In genomic region chr9:89742660-89743059, GRCh38 we compare ENCODE assay signal across 19 cellular contexts.
DNase-seq lines count a peak whose midpoint lies in the region; ATAC-seq and TF ChIP-seq lines count a peak whose summit lies in the region.
"Had no signal": no experiment of that assay in that cellular context is flagged by ENCODE, and none has a peak within 500 bp of the region (broad histone marks: within the 10 kb centered on the region; RNA-seq: fewer than 3 reads in every experiment).

No MANE protein-coding gene starts in this region.

- H3K36me3 ChIP-seq in KMS-11 (ENCODE audit: insufficient read depth), result no peaks in the 10 kb centered on the region
- H3K36me3 ChIP-seq: esophagus squamous epithelium had no signal

- no peaks in the 10 kb centered on the region for H3K27me3 Mint-ChIP-seq in activated CD4-positive, alpha-beta T cell treated with anti-CD3 and anti-CD28 coated beads, Interleukin-2, amount 10 ng/mL, durations not matched to agents 7 days and 5 days
- H3K27me3 Mint-ChIP-seq in activated CD4-positive, alpha-beta memory T cell treated with anti-CD3 and anti-CD28 coated beads for 36 hours, result no peaks in the 10 kb centered on the region
- peaks cover 0 to 3% (median 0%) of the 10 kb centered on the region in 5 donors for H3K27me3 Mint-ChIP-seq in naive thymus-derived CD8-positive, alpha-beta T cell
- H3K27me3 Mint-ChIP-seq: stimulated activated memory B cell treated with anti-CD40 and anti-IgM and Interleukin-4, amounts not matched to agents 10 μg/mL and 1 μg/mL and 100 μg/mL, for 72 hours had no signal

- no peaks in the 10 kb centered on the region for H4K20me1 ChIP-seq in KMS-11 (ENCODE audit: insufficient read depth)

- TF ChIP-seq CTCF in KMS-11 (conservative IDR thresholded peaks at IDR 0.05; ENCODE audit: low read depth, low read length), result no peak

- peak overlapping the region; percentile 95 for H3K4me2 ChIP-seq in KMS-11

- peak overlapping the region; percentile 92 for H3K27ac Mint-ChIP-seq in activated CD4-positive, alpha-beta T cell treated with anti-CD3 and anti-CD28 coated beads, Interleukin-2, amount 10 ng/mL, durations not matched to agents 7 days and 5 days
- H3K27ac Mint-ChIP-seq in activated CD4-positive, alpha-beta memory T cell treated with anti-CD3 and anti-CD28 coated beads for 36 hours, result no peak overlapping the region
- peak overlapping the region in 4 of 10 donors; percentile 25 to 88 (median 42) for H3K27ac Mint-ChIP-seq in naive thymus-derived CD8-positive, alpha-beta T cell
- H3K27ac Mint-ChIP-seq: nephron, progenitor cell of endocrine pancreas, WTC11 had no signal

- CTCF ChIA-PET in activated CD4-positive, alpha-beta T cell treated with anti-CD3 and anti-CD28 coated beads, Interleukin-2, amount 10 ng/mL, durations not matched to agents 7 days and 5 days (lab: Charles Lee), result interaction anchor here (1.2 to 1.6 kb wide), 2 partner anchors 13 to 140 kb away, joined by 3 to 4 read pairs; no protein-coding TSS in a partner anchor
- CTCF ChIA-PET in activated CD4-positive, alpha-beta memory T cell treated with anti-CD3 and anti-CD28 coated beads for 36 hours (lab: Charles Lee), result interaction anchor here (0.7 to 2.4 kb wide), 4 partner anchors 139 to 309 kb away, joined by 3 to 19 read pairs (median 8); no protein-coding TSS in a partner anchor

- peaks cover 71% of the 10 kb centered on the region for H3K4me1 ChIP-seq in KMS-11 (ENCODE audit: low read depth, poor library complexity, severe bottlenecking)
- H3K4me1 ChIP-seq: esophagus squamous epithelium had no signal

- ATAC-seq in naive thymus-derived CD8-positive, alpha-beta T cell, result no peak
- ATAC-seq in HG02678 (IDR thresholded peaks at IDR 0.05; ENCODE audit: unreplicated experiment), result no peak

- H3K4me1 Mint-ChIP-seq in activated CD4-positive, alpha-beta T cell treated with anti-CD3 and anti-CD28 coated beads, Interleukin-2, amount 10 ng/mL, durations not matched to agents 7 days and 5 days, result peaks cover 81% of the 10 kb centered on the region
- peaks cover 73% of the 10 kb centered on the region for H3K4me1 Mint-ChIP-seq in activated CD4-positive, alpha-beta memory T cell treated with anti-CD3 and anti-CD28 coated beads for 36 hours (ENCODE audit: low read depth)
- H3K4me1 Mint-ChIP-seq in naive thymus-derived CD8-positive, alpha-beta T cell, result peaks cover 51 to 86% (median 81%) of the 10 kb centered on the region in 4 donors

- H3K4me3 Mint-ChIP-seq in activated CD4-positive, alpha-beta T cell treated with anti-CD3 and anti-CD28 coated beads, Interleukin-2, amount 10 ng/mL, durations not matched to agents 7 days and 5 days, result peak overlapping the region; percentile 53
- H3K4me3 Mint-ChIP-seq in activated CD4-positive, alpha-beta memory T cell treated with anti-CD3 and anti-CD28 coated beads for 36 hours, result no peak overlapping the region
- peak overlapping the region; percentile 43 to 86 (median 70) for H3K4me3 Mint-ChIP-seq in naive thymus-derived CD8-positive, alpha-beta T cell
- H3K4me3 Mint-ChIP-seq: nephron; stimulated activated memory B cell treated with anti-CD40 and anti-IgM and Interleukin-4, amounts not matched to agents 10 μg/mL and 1 μg/mL and 100 μg/mL, for 72 hours; WTC11 had no signal

- DNase-seq in activated CD4-positive, alpha-beta T cell treated with anti-CD3 and anti-CD28 coated beads, Interleukin-2, amount 10 ng/mL, durations not matched to agents 7 days and 5 days, result peak; percentile 48
- DNase-seq in activated CD4-positive, alpha-beta T cell treated with anti-CD3 and anti-CD28 coated beads, Interleukin-2, amount 50 U/mL, for 4 hours, result no peak
- DNase-seq in activated CD4-positive, alpha-beta memory T cell treated with anti-CD3 and anti-CD28 coated beads for 36 hours, result peak; percentile 25
- peak in 1 of 10 donors; percentile 10 for DNase-seq in naive thymus-derived CD8-positive, alpha-beta T cell
- DNase-seq in COR-L47 (lab: John Stamatoyannopoulos, UW) (no peak), UCSD-AML1 (lab: John Stamatoyannopoulos, UW; ENCODE audit: unreplicated experiment) (no peak)
- DNase-seq: esophagus squamous epithelium, glutamatergic neuron, NCI-H1436 treated with DMSO at 0.1 percent for 48 hours, NCI-H774 had no signal

- no peaks in the 10 kb centered on the region for H3K79me2 ChIP-seq in KMS-11 (ENCODE audit: insufficient read depth, low read depth)

- H3K9ac ChIP-seq in KMS-11, result peak overlapping the region; percentile 63; the same call in 1 of the 2 replicates

- H3K27me3 ChIP-seq in KMS-11 (ENCODE audit: insufficient read depth, low read depth), result no peaks in the 10 kb centered on the region

- no peaks in the 10 kb centered on the region for H3K9me3 Mint-ChIP-seq in activated CD4-positive, alpha-beta T cell treated with anti-CD3 and anti-CD28 coated beads, Interleukin-2, amount 10 ng/mL, durations not matched to agents 7 days and 5 days
- peaks cover 4% of the 10 kb centered on the region for H3K9me3 Mint-ChIP-seq in activated CD4-positive, alpha-beta memory T cell treated with anti-CD3 and anti-CD28 coated beads for 36 hours
- H3K9me3 Mint-ChIP-seq in naive thymus-derived CD8-positive, alpha-beta T cell, result no peaks in the 10 kb centered on the region
- H3K9me3 Mint-ChIP-seq: nephron; stimulated activated memory B cell treated with anti-CD40 and anti-IgM and Interleukin-4, amounts not matched to agents 10 μg/mL and 1 μg/mL and 100 μg/mL, for 72 hours; WTC11 had no signal

- H2AFZ ChIP-seq in KMS-11 (ENCODE audit: low read depth), result no peak overlapping the region

- intact Hi-C loops in activated CD4-positive, alpha-beta memory T cell treated with anti-CD3 and anti-CD28 coated beads for 36 hours (cut with micrococcal nuclease), result loop anchor here (10.0 kb wide), 1 partner anchor 362 kb away; no protein-coding TSS in a partner anchor

- H3K27ac ChIP-seq in KMS-11, result peak overlapping the region; percentile 99
- H3K27ac ChIP-seq: C4-2B, esophagus squamous epithelium had no signal

- no peak overlapping the region for H3K4me3 ChIP-seq in KMS-11 (IDR thresholded peaks at IDR 0.05; ENCODE audit: insufficient read depth, low read depth, low read length)
- H3K4me3 ChIP-seq: esophagus squamous epithelium, lung, smooth muscle cell had no signal

- H3K36me3 Mint-ChIP-seq in activated CD4-positive, alpha-beta T cell treated with anti-CD3 and anti-CD28 coated beads, Interleukin-2, amount 10 ng/mL, durations not matched to agents 7 days and 5 days (ENCODE audit: low read depth), result peaks cover 12% of the 10 kb centered on the region
- no peaks in the 10 kb centered on the region for H3K36me3 Mint-ChIP-seq in activated CD4-positive, alpha-beta memory T cell treated with anti-CD3 and anti-CD28 coated beads for 36 hours
- H3K36me3 Mint-ChIP-seq in naive thymus-derived CD8-positive, alpha-beta T cell, result no peaks in the 10 kb centered on the region
- H3K36me3 Mint-ChIP-seq: stimulated activated memory B cell treated with anti-CD40 and anti-IgM and Interleukin-4, amounts not matched to agents 10 μg/mL and 1 μg/mL and 100 μg/mL, for 72 hours; WTC11 had no signal

- POLR2A ChIA-PET in activated CD4-positive, alpha-beta T cell treated with anti-CD3 and anti-CD28 coated beads, Interleukin-2, amount 10 ng/mL, durations not matched to agents 7 days and 5 days (lab: Charles Lee), result interaction anchor here (1.7 kb wide), 1 partner anchor 138 kb away, joined by 16 read pairs; the partner anchor contains the start of gene GADD45G
- POLR2A ChIA-PET in activated CD4-positive, alpha-beta memory T cell treated with anti-CD3 and anti-CD28 coated beads for 36 hours (lab: Charles Lee), result interaction anchor here (0.6 to 1.0 kb wide), 2 partner anchors 26 to 138 kb away, joined by 3 to 4 read pairs; partner anchors contain the start of gene GADD45G
- POLR2A ChIA-PET in naive thymus-derived CD8-positive, alpha-beta T cell (lab: Charles Lee), result interaction anchor here (1.6 kb wide), 1 partner anchor 10 kb away, joined by 3 read pairs; no protein-coding TSS in a partner anchor

Comparison
In these comparisons a context has a peak if more than half of its experiments do, and no peak if none do; other contexts are left out.
1. DNase-seq: peak in activated CD4-positive, alpha-beta T cell treated with anti-CD3 and anti-CD28 coated beads, Interleukin-2, amount 10 ng/mL, durations not matched to agents 7 days and 5 days (single experiment) and activated CD4-positive, alpha-beta memory T cell treated with anti-CD3 and anti-CD28 coated beads for 36 hours (single experiment); none in activated CD4-positive, alpha-beta T cell treated with anti-CD3 and anti-CD28 coated beads, Interleukin-2, amount 50 U/mL, for 4 hours (0 of 2), COR-L47 (single experiment) and UCSD-AML1 (single experiment).